ENCODE assay signal across 8 cellular contexts in the genomic region with DNA sequence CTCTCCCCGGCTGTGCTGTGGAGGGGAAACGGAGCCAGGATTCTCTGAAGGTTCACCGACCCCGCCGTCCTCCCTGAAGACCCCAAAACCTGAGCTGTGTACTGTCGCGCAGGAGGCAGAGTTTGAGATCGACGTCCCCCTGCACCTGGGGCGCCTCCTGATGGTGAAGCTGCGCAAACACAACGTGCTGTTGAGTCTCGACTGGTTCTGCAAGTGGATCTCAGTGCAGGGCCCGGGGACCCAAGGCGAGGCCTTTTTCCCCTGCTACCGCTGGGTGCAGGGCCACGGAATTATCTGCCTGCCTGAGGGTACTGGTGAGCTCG.
DNase-seq lines count a peak whose midpoint lies in the region; ATAC-seq, FAIRE-seq and TF ChIP-seq lines count a peak whose summit lies in the region.

No MANE protein-coding gene starts in this region.

- H3K36me3 ChIP-seq in mesodermal cell (ENCODE audit: control insufficient read depth, insufficient read depth, low read length): no peaks in the 10 kb centered on the region

- WGBS in mesodermal cell (ENCODE audit: insufficient coverage in 2 of 2), 2 experiments: 15 to 28% methylated on average over 11 to 18 of the region's 18 CpGs

- no peak for FAIRE-seq in D721Med (lab: Jason Lieb, UNC)

- no peak overlapping the region for H3K4me3 ChIP-seq in Jurkat, Clone E6-1 (ENCODE audit: low read length)
- H3K4me3 ChIP-seq in coronary artery (peak overlapping the region; percentile 25), mesodermal cell (ENCODE audit: extremely low read depth, insufficient read depth, low read length, poor library complexity, severe bottlenecking) (peak overlapping the region; percentile 18)

- H3K27ac ChIP-seq in coronary artery (no peak overlapping the region), mesodermal cell (ENCODE audit: low read depth, low read length, severe bottlenecking) (no peak overlapping the region)

- H3K9me3 ChIP-seq in mesodermal cell (ENCODE audit: control insufficient read depth, low read length): no peaks in the 10 kb centered on the region

- DNase-seq in D721Med (ENCODE audit: insufficient read length, low spot score) (no peak), coronary artery (ENCODE audit: low spot score) (no peak), NCI-H2227 treated with DMSO at 0.1 percent for 48 hours (lab: John Stamatoyannopoulos, UW) (no peak)
- peak; percentile 10 for DNase-seq in Jurkat, Clone E6-1 (ENCODE audit: low read depth, low spot score)

- no peaks in the 10 kb centered on the region for H3K4me1 ChIP-seq in mesodermal cell (ENCODE audit: control insufficient read depth, insufficient read depth, low read length, poor library complexity, severe bottlenecking)

- peak; percentile 21 for TF ChIP-seq CTCF in D721Med (IDR thresholded peaks at IDR 0.05; ENCODE audit: insufficient read depth, missing control alignments)
- no peak for TF ChIP-seq CTCF in coronary artery (IDR thresholded peaks at IDR 0.05)

- ATAC-seq in HG02623 (IDR thresholded peaks at IDR 0.05; ENCODE audit: unreplicated experiment): no peak
- no peak for ATAC-seq in HG03521 (IDR thresholded peaks at IDR 0.05; ENCODE audit: unreplicated experiment)
- no peak for ATAC-seq in GM19328 (IDR thresholded peaks at IDR 0.05; ENCODE audit: unreplicated experiment)
